Comparison of ENCODE assay signal across 12 cellular contexts in genomic region chr4:74886490-74886889, GRCh38. TPM values are rescaled to one million over a fixed set of nuclear protein-coding genes. Genes with fewer than 3 reads are reported as not detected.
DNase-seq lines count a peak whose midpoint lies in the region; ATAC-seq and TF ChIP-seq lines count a peak whose summit lies in the region.
"Had no signal": no experiment of that assay in that cellular context is flagged by ENCODE, and none has a peak within 500 bp of the region (broad histone marks: within the 10 kb centered on the region; RNA-seq: fewer than 3 reads in every experiment).

No MANE protein-coding gene starts in this region.

- no peak overlapping the region for H3K4me2 ChIP-seq in trophoblast cell (ENCODE audit: low read length)
- H3K4me2 ChIP-seq: KMS-11 had no signal

- no peak overlapping the region for H3K14ac ChIP-seq in trophoblast cell (ENCODE audit: low read length)

- no peak overlapping the region for H3K9ac ChIP-seq in trophoblast cell (ENCODE audit: low read length)
- H3K9ac ChIP-seq: KMS-11 had no signal

- H4K8ac ChIP-seq in trophoblast cell (ENCODE audit: low read depth, low read length), result no peak overlapping the region

- no peaks in the 10 kb centered on the region for H3K9me3 ChIP-seq in trophoblast cell (ENCODE audit: insufficient read depth, low read depth, low read length)
- H3K9me3 ChIP-seq: psoas muscle had no signal

- DNase-seq in GM04503 (ENCODE audit: low read depth) (peak; percentile 27), NCI-H446 (lab: John Stamatoyannopoulos, UW) (peak; percentile 36 to 82), cardiac fibroblast (ENCODE audit: low read depth in 2 of 2) (peak; percentile 30 to 78), trophoblast cell (peak; percentile 96 to 99)
- no peak for DNase-seq in activated naive CD4-positive, alpha-beta T cell (lab: John Stamatoyannopoulos, UW)
- no peak for DNase-seq in effector CD8-positive, alpha-beta T cell (lab: John Stamatoyannopoulos, UW)
- DNase-seq: activated CD4-positive, alpha-beta T cell treated with anti-CD3 and anti-CD28 coated beads, Interleukin-2, amount 10 ng/mL, durations not matched to agents 24 days and 14 days; activated naive CD8-positive, alpha-beta T cell treated with anti-CD3 and anti-CD28 coated beads, Interleukin-2, amount 10 ng/mL, durations not matched to agents 7 days and 5 days; psoas muscle had no signal

- no peak overlapping the region for H3K23ac ChIP-seq in trophoblast cell (ENCODE audit: low read length)

- peaks cover 2 to 3% of the 10 kb centered on the region in 2 experiments for H3K4me1 ChIP-seq in trophoblast cell (ENCODE audit: control insufficient read depth in 1 of 2, insufficient read depth in 2 of 2, low read length in 2 of 2)
- H3K4me1 ChIP-seq: psoas muscle had no signal

- no peak overlapping the region for H2AFZ ChIP-seq in trophoblast cell (ENCODE audit: insufficient read depth, low read length, poor library complexity)

- H3K27me3 ChIP-seq in trophoblast cell (ENCODE audit: insufficient read depth, low read length), result no peaks in the 10 kb centered on the region

- no peak overlapping the region for H2BK5ac ChIP-seq in trophoblast cell (ENCODE audit: low read depth, low read length, poor library complexity)

- no peak overlapping the region for H4K91ac ChIP-seq in trophoblast cell (ENCODE audit: low read depth, low read length)

- no peak overlapping the region for H3K4ac ChIP-seq in trophoblast cell (ENCODE audit: low read depth, low read length)

- no peak for TF ChIP-seq CTCF in cardiac fibroblast (IDR thresholded peaks at IDR 0.05; ENCODE audit: low read depth, low read length)

- peaks cover 6% of the 10 kb centered on the region for H3K79me1 ChIP-seq in trophoblast cell (ENCODE audit: low read length)

- no peak overlapping the region for H2BK120ac ChIP-seq in trophoblast cell (ENCODE audit: insufficient read depth, low read length, poor library complexity)

- no peak overlapping the region for H3K4me3 ChIP-seq in cardiac fibroblast (replicated peaks in 1 of 2; ENCODE audit: low read depth in 2 of 2, low read length in 2 of 2)
- H3K4me3 ChIP-seq in trophoblast cell (ENCODE audit: low read depth, low read length), result no peak overlapping the region
- H3K4me3 ChIP-seq: psoas muscle had no signal

- no peak overlapping the region for H2AK5ac ChIP-seq in trophoblast cell (ENCODE audit: low read length)

- H3K36me3 ChIP-seq in trophoblast cell (ENCODE audit: control insufficient read depth in 1 of 2, insufficient read depth in 2 of 2, low read length in 2 of 2), result no peaks in the 10 kb centered on the region

- no peak overlapping the region for H3K18ac ChIP-seq in trophoblast cell (ENCODE audit: low read length)

- peak overlapping the region; percentile 13 for H3K27ac ChIP-seq in trophoblast cell (ENCODE audit: low read depth, low read length)
- H3K27ac ChIP-seq: KMS-11, psoas muscle had no signal

- no peak overlapping the region for H2BK12ac ChIP-seq in trophoblast cell (ENCODE audit: low read length)

- ATAC-seq in GM19467 (IDR thresholded peaks at IDR 0.05; ENCODE audit: unreplicated experiment), result no peak
- ATAC-seq: left lobe of liver, psoas muscle had no signal

- H3K79me2 ChIP-seq in trophoblast cell (ENCODE audit: control insufficient read depth, insufficient read depth, low read length, poor library complexity), result no peaks in the 10 kb centered on the region

- no CpG with 5 or more reads among the region's 4 CpGs for whole genome bisulfite sequencing in trophoblast cell (ENCODE audit: extremely low coverage, insufficient coverage, insufficient read length)

- no peak overlapping the region for H4K12ac ChIP-seq in trophoblast cell (ENCODE audit: low read depth, low read length)

RNA-seq across cellular contexts. Expression of gene PARM1, which starts 46.4 kb away (rescaled TPM):
- 1.7 and 1.8 TPM in 2 replicates for polyA plus RNA-seq in trophoblast cell (2013)

Comparison
In these comparisons a context has a peak if more than half of its experiments do, and no peak if none do; other contexts are left out.
1. DNase-seq: peak in GM04503 (single experiment), NCI-H446 (2 of 2), cardiac fibroblast (2 of 2) and trophoblast cell (2 of 2); none in activated naive CD4-positive, alpha-beta T cell (0 of 4) and effector CD8-positive, alpha-beta T cell (single experiment).